ENCODE assay signal across 9 cellular contexts in genomic region chr16:18984425-18985005, GRCh38. TPM values are rescaled to one million over a fixed set of nuclear protein-coding genes. Genes with fewer than 3 reads are reported as not detected.
DNase-seq lines count a peak whose midpoint lies in the region; ATAC-seq, FAIRE-seq and TF ChIP-seq lines count a peak whose summit lies in the region.
"Had no signal": no experiment of that assay in that cellular context is flagged by ENCODE, and none has a peak within 500 bp of the region (broad histone marks: within the 10 kb centered on the region; RNA-seq: fewer than 3 reads in every experiment).

No MANE protein-coding gene starts in this region.

- no peaks in the 10 kb centered on the region for H3K36me3 ChIP-seq in endothelial cell of umbilical vein (ENCODE audit: control insufficient read depth in 2 of 2, extremely low read depth in 1 of 2, insufficient read depth in 2 of 2, low read length in 2 of 2)
- H3K36me3 ChIP-seq in mucosa of stomach (ENCODE audit: control insufficient read depth, insufficient read depth, low read length): no peaks in the 10 kb centered on the region

- peak overlapping the region; percentile 74 for H3K4me2 ChIP-seq in endothelial cell of umbilical vein (ENCODE audit: insufficient read depth, low read length)

- POLR2A ChIA-PET in endothelial cell of umbilical vein (lab: Charles Lee): no interaction called here

- no peak overlapping the region for H3K27ac Mint-ChIP-seq in stimulated activated naive CD8-positive, alpha-beta T cell treated with anti-CD3 and anti-CD28 coated beads, Interleukin-15, amount 100 ng/mL, for 72 hours

- FAIRE-seq in endothelial cell of umbilical vein (lab: Jason Lieb, UNC): no peak

- no peak for TF ChIP-seq POLR2A in endothelial cell of umbilical vein (IDR thresholded peaks at IDR 0.05; ENCODE audit: low read depth, low read length)

- peaks cover 56% of the 10 kb centered on the region for H3K27me3 Mint-ChIP-seq in stimulated activated naive CD8-positive, alpha-beta T cell treated with anti-CD3 and anti-CD28 coated beads, Interleukin-15, amount 100 ng/mL, for 72 hours

- H3K9me3 ChIP-seq in endothelial cell of umbilical vein (replicated peaks; ENCODE audit: control insufficient read depth, insufficient read depth, low read length): no peaks in the 10 kb centered on the region
- no peaks in the 10 kb centered on the region for H3K9me3 ChIP-seq in mucosa of stomach (ENCODE audit: control insufficient read depth, low read length)

- DNase-seq in stimulated activated naive CD8-positive, alpha-beta T cell treated with anti-CD3 and anti-CD28 coated beads, Interleukin-15, amount 100 ng/mL, for 72 hours: no peak
- no peak for DNase-seq in stimulated activated naive CD8-positive, alpha-beta T cell treated with anti-CD3 and anti-CD28 coated beads, Interleukin-15, Interleukin-2, amounts not matched to agents 100 U/mL and 50 U/mL, for 24 hours
- DNase-seq in endothelial cell of umbilical vein (ENCODE audit: low read depth, low spot score) (no peak), DMS79 treated with DMSO at 0.1 percent for 48 hours (lab: John Stamatoyannopoulos, UW) (no peak), NCI-H1048 (lab: John Stamatoyannopoulos, UW) (no peak)
- DNase-seq in stimulated activated CD8-positive, alpha-beta memory T cell treated with anti-CD3 and anti-CD28 coated beads, Interleukin-4, amount 100 ng/mL, for 48 hours: no peak
- DNase-seq: cortex of kidney had no signal

- peak overlapping the region; percentile 2 for H3K27ac ChIP-seq in endothelial cell of umbilical vein (ENCODE audit: insufficient read depth, low read depth, low read length)

- CTCF ChIA-PET in endothelial cell of umbilical vein (lab: Charles Lee): interaction anchor here (1.0 to 3.7 kb wide), 7 partner anchors 24 to 519 kb away, joined by 3 to 132 read pairs (median 13); partner anchors contain the start of gene COQ7

- BruUV-seq in endothelial cell of umbilical vein (replicated peaks; lab: Mats Ljungman, UMichigan): TSS peak; percentile 53

- dilution Hi-C loops in endothelial cell of umbilical vein (cut with MboI; ENCODE audit: extremely low pct_ligation_motif_present, low sequenced_read_pairs): no loop called here

- H3K27me3 ChIP-seq in endothelial cell of umbilical vein (ENCODE audit: control insufficient read depth in 2 of 2, insufficient read depth in 2 of 2, low read length in 2 of 2) (peaks cover 0 to 2% of the 10 kb centered on the region in 2 experiments), mucosa of stomach (ENCODE audit: control insufficient read depth, insufficient read depth, low read length) (no peaks in the 10 kb centered on the region)

- intact Hi-C loops in endothelial cell of umbilical vein (cut with micrococcal nuclease): loop anchor here (5.0 to 10.0 kb wide), 3 partner anchors 183 to 540 kb away; partner anchors contain the start of genes CCP110, GDE1 and SYT17

- H3K9me1 ChIP-seq in endothelial cell of umbilical vein (replicated peaks; ENCODE audit: control insufficient read depth, extremely low read depth, insufficient read depth, low read length): no peaks in the 10 kb centered on the region

- peak overlapping the region; percentile 34 to 83 (median 64) for H3K4me3 ChIP-seq in endothelial cell of umbilical vein (replicated peaks in 1 of 3; ENCODE audit: insufficient read depth in 1 of 3, low read depth in 1 of 3, low read length in 3 of 3)
- peak overlapping the region; percentile 1 for H3K4me3 ChIP-seq in mucosa of stomach (ENCODE audit: low read length)

- peak overlapping the region; percentile 59 for H3K9ac ChIP-seq in endothelial cell of umbilical vein (replicated peaks; ENCODE audit: extremely low read depth, insufficient read depth, low read length)
- peak overlapping the region; percentile 74 for H3K9ac ChIP-seq in mucosa of stomach (ENCODE audit: low read length)

- peak overlapping the region; percentile 42 to 45 for H3K4me3 Mint-ChIP-seq in stimulated activated naive CD8-positive, alpha-beta T cell treated with anti-CD3 and anti-CD28 coated beads, Interleukin-15, amount 100 ng/mL, for 72 hours

- H2AFZ ChIP-seq in endothelial cell of umbilical vein (ENCODE audit: low read depth, low read length): peak overlapping the region; percentile 93

- ATAC-seq in stimulated activated naive CD8-positive, alpha-beta T cell treated with anti-CD3 and anti-CD28 coated beads, Interleukin-15, amount 100 ng/mL, for 72 hours: no peak
- no peak for ATAC-seq in stimulated activated naive CD8-positive, alpha-beta T cell treated with anti-CD3 and anti-CD28 coated beads, Interleukin-15, Interleukin-2, amounts not matched to agents 100 U/mL and 50 U/mL, for 24 hours
- no peak for ATAC-seq in HG03432 (IDR thresholded peaks at IDR 0.05; ENCODE audit: unreplicated experiment)

- H4K20me1 ChIP-seq in endothelial cell of umbilical vein (replicated peaks; ENCODE audit: control insufficient read depth, extremely low read depth, insufficient read depth, low read length): no peaks in the 10 kb centered on the region

- H3K79me2 ChIP-seq in endothelial cell of umbilical vein (ENCODE audit: control insufficient read depth, insufficient read depth, low read length): no peaks in the 10 kb centered on the region

- H3K4me1 Mint-ChIP-seq in stimulated activated naive CD8-positive, alpha-beta T cell treated with anti-CD3 and anti-CD28 coated beads, Interleukin-15, amount 100 ng/mL, for 72 hours: peaks cover 5% of the 10 kb centered on the region

- H3K4me1 ChIP-seq in endothelial cell of umbilical vein (ENCODE audit: control insufficient read depth, extremely low read depth, insufficient read depth, low read length) (peaks cover 10% of the 10 kb centered on the region), mucosa of stomach (ENCODE audit: control insufficient read depth, insufficient read depth, low read length) (peaks cover 4% of the 10 kb centered on the region)

- H3K9me3 Mint-ChIP-seq in stimulated activated naive CD8-positive, alpha-beta T cell treated with anti-CD3 and anti-CD28 coated beads, Interleukin-15, amount 100 ng/mL, for 72 hours: no peaks in the 10 kb centered on the region

- no peak for TF ChIP-seq CTCF in endothelial cell of umbilical vein (IDR thresholded peaks at IDR 0.05; ENCODE audit: extremely low read depth in 1 of 2, insufficient read depth in 1 of 2, low read depth in 1 of 2, low read length in 2 of 2)

TF ChIP-seq in endothelial cell of umbilical vein, 7 proteins besides CTCF, POLR2A, EP300 and RAD21:
- TF ChIP-seq FOS (IDR thresholded peaks at IDR 0.05; ENCODE audit: borderline replicate concordance, insufficient read depth, low read length) (no peak), JUN (IDR thresholded peaks at IDR 0.05; ENCODE audit: borderline replicate concordance, insufficient read depth, insufficient read length, low read depth) (no peak), POLR2AphosphoS5 (IDR thresholded peaks at IDR 0.05; ENCODE audit: insufficient read depth, low read depth, low read length) (no peak), MYC (IDR thresholded peaks at IDR 0.05; ENCODE audit: low read depth, low read length) (no peak), MAX (IDR thresholded peaks at IDR 0.05; ENCODE audit: insufficient read depth, insufficient read length) (no peak), EZH2 (IDR thresholded peaks at IDR 0.05; ENCODE audit: borderline replicate concordance, low read depth, low read length, severe bottlenecking) (no peak), GATA2 (IDR thresholded peaks at IDR 0.05; ENCODE audit: insufficient read depth, insufficient read length, low read depth, low read length) (no peak)

RNA-seq across cellular contexts. Expression of gene TMC7, which starts 0.8 kb away (rescaled TPM):
- 6.9 and 7.0 TPM in 2 replicates for total RNA-seq in endothelial cell of umbilical vein
- polyA plus RNA-seq in endothelial cell of umbilical vein: 4.8 and 5.7 TPM in 2 replicates
- polyA plus RNA-seq in endothelial cell of umbilical vein (2011; cell fraction: cytosol; rRNA removed): 3.5 and 3.6 TPM in 2 replicates
- 7.0 and 7.2 TPM in 2 replicates for polyA plus RNA-seq in endothelial cell of umbilical vein (2011; cell fraction: nucleus; rRNA removed)
- polyA plus RNA-seq in endothelial cell of umbilical vein (2012): 4.9 and 7.7 TPM in 2 replicates
- 13.5 and 16.8 TPM in 2 replicates for polyA minus RNA-seq in endothelial cell of umbilical vein
- polyA minus RNA-seq in endothelial cell of umbilical vein (2011; cell fraction: cytosol; rRNA and poly(A)+ RNA removed): 2.5 TPM
- polyA minus RNA-seq in endothelial cell of umbilical vein (2011; cell fraction: nucleus; rRNA and poly(A)+ RNA removed): 7.5 and 9.0 TPM in 2 replicates

RNA-seq across cellular contexts. Expression of gene SMG1, which starts 58.3 kb away (rescaled TPM):
- 80.2 and 90.8 TPM in 2 replicates for total RNA-seq in endothelial cell of umbilical vein
- polyA plus RNA-seq in endothelial cell of umbilical vein: 11.8 and 14.0 TPM in 2 replicates
- 12.6 and 13.0 TPM in 2 replicates for polyA plus RNA-seq in endothelial cell of umbilical vein (2011; cell fraction: cytosol; rRNA removed)
- polyA plus RNA-seq in endothelial cell of umbilical vein (2011; cell fraction: nucleus; rRNA removed): 67.4 and 80.2 TPM in 2 replicates
- polyA plus RNA-seq in endothelial cell of umbilical vein (2012): 27.1 and 37.7 TPM in 2 replicates
- 178 and 181 TPM in 2 replicates for polyA minus RNA-seq in endothelial cell of umbilical vein
- polyA minus RNA-seq in endothelial cell of umbilical vein (2011; cell fraction: cytosol; rRNA and poly(A)+ RNA removed): 46.2 TPM
- 232 and 354 TPM in 2 replicates for polyA minus RNA-seq in endothelial cell of umbilical vein (2011; cell fraction: nucleus; rRNA and poly(A)+ RNA removed)
